21 cellular contexts compared by ENCODE assay signal in the genomic region with DNA sequence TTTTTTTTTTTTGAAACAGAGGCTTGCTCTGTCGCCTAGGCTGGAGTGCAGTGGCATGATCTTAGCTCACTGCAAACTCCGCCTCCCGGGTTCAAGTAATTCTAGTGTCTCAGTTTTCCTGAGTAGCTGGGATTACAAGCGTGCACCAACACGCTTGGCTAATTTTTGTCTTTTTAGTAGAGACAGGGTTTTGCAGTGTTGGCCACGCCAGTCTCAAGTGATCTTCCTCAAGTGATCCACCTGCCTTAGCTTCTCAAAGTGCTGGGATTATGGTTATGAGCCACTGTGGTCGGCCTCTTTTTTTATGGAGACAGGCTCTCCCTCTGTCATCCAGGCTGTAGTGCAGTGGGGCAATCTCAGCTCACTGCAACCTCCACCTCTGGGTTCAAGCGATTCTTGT.
DNase-seq lines count a peak whose midpoint lies in the region; ATAC-seq lines count a peak whose summit lies in the region.
"Had no signal": no experiment of that assay in that cellular context is flagged by ENCODE, and none has a peak within 500 bp of the region (broad histone marks: within the 10 kb centered on the region; RNA-seq: fewer than 3 reads in every experiment).

No MANE protein-coding gene starts in this region.

- H3K9me3 ChIP-seq in HAP-1, result no peaks in the 10 kb centered on the region
- H3K9me3 ChIP-seq: Caco-2, SJSA1 had no signal

- no peak overlapping the region for H3K4me3 ChIP-seq in HAP-1
- H3K4me3 ChIP-seq: GM23338, SJSA1 had no signal

- POLR2A ChIA-PET in naive thymus-derived CD8-positive, alpha-beta T cell (lab: Charles Lee), result no interaction called here

- peaks cover 85% of the 10 kb centered on the region for H3K36me3 Mint-ChIP-seq in stimulated activated effector memory CD8-positive, alpha-beta T cell treated with anti-CD3 and anti-CD28 coated beads, Interleukin-12 subunit alpha, Interleukin-12 subunit beta, amount 100 ng/mL, for 72 hours
- H3K36me3 Mint-ChIP-seq in naive thymus-derived CD8-positive, alpha-beta T cell, result peaks cover 0 to 73% (median under 1%) of the 10 kb centered on the region in 3 donors

- in situ Hi-C loops in HAP-1 (cut with MboI; ENCODE audit: low sequenced_read_pairs), result no loop called here

- no peaks in the 10 kb centered on the region for H3K4me1 ChIP-seq in HAP-1
- H3K4me1 ChIP-seq: Caco-2, SJSA1 had no signal

- H3K27ac Mint-ChIP-seq in stimulated activated effector memory CD8-positive, alpha-beta T cell treated with anti-CD3 and anti-CD28 coated beads, Interleukin-12 subunit alpha, Interleukin-12 subunit beta, amount 100 ng/mL, for 72 hours, result peak overlapping the region; percentile 66
- H3K27ac Mint-ChIP-seq in naive thymus-derived CD8-positive, alpha-beta T cell, result peak overlapping the region in 1 of 10 donors; percentile 47
- H3K27ac Mint-ChIP-seq: GM23338 had no signal

- H3K27ac ChIP-seq in epithelial cell of prostate, result peak overlapping the region; percentile 5
- H3K27ac ChIP-seq: SJSA1 had no signal

- no peak overlapping the region for H3K4me3 Mint-ChIP-seq in stimulated activated effector memory CD8-positive, alpha-beta T cell treated with anti-CD3 and anti-CD28 coated beads, Interleukin-12 subunit alpha, Interleukin-12 subunit beta, amount 100 ng/mL, for 72 hours
- H3K4me3 Mint-ChIP-seq in naive thymus-derived CD8-positive, alpha-beta T cell, result peak overlapping the region in 1 of 10 donors; percentile 29
- H3K4me3 Mint-ChIP-seq: CD4-positive, alpha-beta memory T cell; GM23338 had no signal

- peaks cover 26% of the 10 kb centered on the region for H3K4me1 Mint-ChIP-seq in stimulated activated effector memory CD8-positive, alpha-beta T cell treated with anti-CD3 and anti-CD28 coated beads, Interleukin-12 subunit alpha, Interleukin-12 subunit beta, amount 100 ng/mL, for 72 hours
- H3K4me1 Mint-ChIP-seq in naive thymus-derived CD8-positive, alpha-beta T cell, result peaks cover 22 to 52% (median 43%) of the 10 kb centered on the region in 4 donors

- ATAC-seq in stimulated activated effector memory CD8-positive, alpha-beta T cell treated with anti-CD3 and anti-CD28 coated beads, Interleukin-12 subunit alpha, Interleukin-12 subunit beta, amount 100 ng/mL, for 72 hours, result no peak
- ATAC-seq in naive thymus-derived CD8-positive, alpha-beta T cell, result no peak
- no peak for ATAC-seq in GM18498 (IDR thresholded peaks at IDR 0.05; ENCODE audit: unreplicated experiment)
- ATAC-seq: GM23338, HCT116 had no signal

- no peaks in the 10 kb centered on the region for H3K27me3 ChIP-seq in HAP-1 (ENCODE audit: low read depth)
- H3K27me3 ChIP-seq: SJSA1 had no signal

- H3K9me3 Mint-ChIP-seq in stimulated activated effector memory CD8-positive, alpha-beta T cell treated with anti-CD3 and anti-CD28 coated beads, Interleukin-12 subunit alpha, Interleukin-12 subunit beta, amount 100 ng/mL, for 72 hours, result no peaks in the 10 kb centered on the region
- no peaks in the 10 kb centered on the region for H3K9me3 Mint-ChIP-seq in naive thymus-derived CD8-positive, alpha-beta T cell
- H3K9me3 Mint-ChIP-seq: CD4-positive, alpha-beta memory T cell; GM23338 had no signal

- peaks cover 7% of the 10 kb centered on the region for H3K36me3 ChIP-seq in HAP-1 (replicated peaks)

- DNase-seq in MV-4-11 (lab: John Stamatoyannopoulos, UW), result peak; percentile 36
- peak; percentile 35 to 63 for DNase-seq in NCI-H524 (lab: John Stamatoyannopoulos, UW)
- no peak for DNase-seq in epithelial cell of prostate (ENCODE audit: low read depth, low spot score)
- no peak for DNase-seq in stimulated activated effector memory CD8-positive, alpha-beta T cell treated with anti-CD3 and anti-CD28 coated beads, Interleukin-12 subunit alpha, Interleukin-12 subunit beta, amount 100 ng/mL, for 72 hours (ENCODE audit: low spot score in 2 of 2)
- no peak for DNase-seq in naive thymus-derived CD8-positive, alpha-beta T cell
- DNase-seq in HAP-1 (ENCODE audit: low spot score in 2 of 2), result no peak
- DNase-seq: Caco-2; CD4-positive, alpha-beta memory T cell; DMS 273 treated with DMSO at 0.1 percent for 48 hours; DMS79 treated with DMSO at 0.1 percent for 48 hours; Karpas-422; NCI-H1417 treated with DMSO at 0.1 percent for 48 hours; NCI-H1930; NCI-H2171; NCI-H345; NCI-H526; OCI-M1 had no signal

- H3K27me3 Mint-ChIP-seq in naive thymus-derived CD8-positive, alpha-beta T cell, result no peaks in the 10 kb centered on the region
- H3K27me3 Mint-ChIP-seq: CD4-positive, alpha-beta memory T cell had no signal

Comparison
In these comparisons a context has a peak if more than half of its experiments do, and no peak if none do; other contexts are left out.
1. DNase-seq: peak in MV-4-11 (single experiment) and NCI-H524 (2 of 2); none in epithelial cell of prostate (single experiment), stimulated activated effector memory CD8-positive, alpha-beta T cell treated with anti-CD3 and anti-CD28 coated beads, Interleukin-12 subunit alpha, Interleukin-12 subunit beta, amount 100 ng/mL, for 72 hours (0 of 2), naive thymus-derived CD8-positive, alpha-beta T cell (0 of 10) and HAP-1 (0 of 2).